In genomic region chr19:12952488-12953455, GRCh38 we compare ENCODE assay signal across 11 cellular contexts. TPM values are rescaled to one million over a fixed set of nuclear protein-coding genes. Genes with fewer than 3 reads are reported as not detected.
DNase-seq lines count a peak whose midpoint lies in the region; ATAC-seq and TF ChIP-seq lines count a peak whose summit lies in the region.
"Had no signal": no experiment of that assay in that cellular context is flagged by ENCODE, and none has a peak within 500 bp of the region (broad histone marks: within the 10 kb centered on the region; RNA-seq: fewer than 3 reads in every experiment).

No MANE protein-coding gene starts in this region.

- H3K4me3 ChIP-seq in heart right ventricle (no peak overlapping the region), thyroid gland (replicated peaks in 1 of 3) (no peak overlapping the region)
- H3K4me3 ChIP-seq: Peyer's patch had no signal

- peaks cover 9% of the 10 kb centered on the region for H3K36me3 Mint-ChIP-seq in activated naive CD4-positive, alpha-beta T cell treated with anti-CD3 and anti-CD28 coated beads, Interleukin-2, amount 50 U/mL, for 24 hours
- peaks cover 11 to 46% of the 10 kb centered on the region in 2 donors for H3K36me3 Mint-ChIP-seq in activated naive CD4-positive, alpha-beta T cell treated with anti-CD3 and anti-CD28 coated beads, Interleukin-2, amount 50 U/mL, for 72 hours
- H3K36me3 Mint-ChIP-seq in WTC11 = peaks cover 47% of the 10 kb centered on the region
- H3K36me3 Mint-ChIP-seq in immature natural killer cell = peaks cover 0 to 8% (median 7%) of the 10 kb centered on the region in 3 donors

- no peak for ATAC-seq in activated naive CD4-positive, alpha-beta T cell treated with anti-CD3 and anti-CD28 coated beads, Interleukin-2, amount 50 U/mL, for 72 hours
- ATAC-seq in WTC11 (no peak), heart right ventricle (peak in 5 of 8 donors; percentile 5 to 57 (median 24)), HG03135 (IDR thresholded peaks at IDR 0.05; ENCODE audit: unreplicated experiment) (no peak)

- peak overlapping the region in 9 of 10 donors; percentile 18 to 91 (median 61) for H3K27ac ChIP-seq in heart right ventricle
- H3K27ac ChIP-seq in thyroid gland = peak overlapping the region in 2 of 3 donors; percentile 34 to 59

- H3K9me3 Mint-ChIP-seq in activated naive CD4-positive, alpha-beta T cell treated with anti-CD3 and anti-CD28 coated beads, Interleukin-2, amount 50 U/mL, for 24 hours = no peaks in the 10 kb centered on the region
- H3K9me3 Mint-ChIP-seq in activated naive CD4-positive, alpha-beta T cell treated with anti-CD3 and anti-CD28 coated beads, Interleukin-2, amount 50 U/mL, for 72 hours = no peaks in the 10 kb centered on the region
- H3K9me3 Mint-ChIP-seq in WTC11 (no peaks in the 10 kb centered on the region), immature natural killer cell (no peaks in the 10 kb centered on the region)

- H3K36me3 ChIP-seq in heart right ventricle (peaks cover 4 to 76% (median 51%) of the 10 kb centered on the region in 9 donors), thyroid gland (peaks cover 51 to 56% of the 10 kb centered on the region in 2 donors)

- no peaks in the 10 kb centered on the region for H3K27me3 Mint-ChIP-seq in activated naive CD4-positive, alpha-beta T cell treated with anti-CD3 and anti-CD28 coated beads, Interleukin-2, amount 50 U/mL, for 24 hours
- H3K27me3 Mint-ChIP-seq in WTC11 (ENCODE audit: low read depth) = no peaks in the 10 kb centered on the region
- H3K27me3 Mint-ChIP-seq in immature natural killer cell (ENCODE audit: low read depth in 3 of 3) = peaks cover 3 to 8% (median 5%) of the 10 kb centered on the region in 3 donors

- intact Hi-C loops in heart right ventricle (cut with DNase I) (no loop called here), thyroid gland (cut with DNase I) (no loop called here)

- H3K4me3 Mint-ChIP-seq in activated naive CD4-positive, alpha-beta T cell treated with anti-CD3 and anti-CD28 coated beads, Interleukin-2, amount 50 U/mL, for 24 hours = no peak overlapping the region
- no peak overlapping the region for H3K4me3 Mint-ChIP-seq in WTC11
- H3K4me3 Mint-ChIP-seq in immature natural killer cell = no peak overlapping the region

- H3K27ac Mint-ChIP-seq in activated naive CD4-positive, alpha-beta T cell treated with anti-CD3 and anti-CD28 coated beads, Interleukin-2, amount 50 U/mL, for 24 hours = peak overlapping the region; percentile 8
- H3K27ac Mint-ChIP-seq in activated naive CD4-positive, alpha-beta T cell treated with anti-CD3 and anti-CD28 coated beads, Interleukin-2, amount 50 U/mL, for 72 hours = peak overlapping the region in 1 of 2 donors; percentile 55
- H3K27ac Mint-ChIP-seq in WTC11 (no peak overlapping the region; the same call in 1 of the 2 replicates), immature natural killer cell (no peak overlapping the region)

- WGBS in heart right ventricle, 2 donors = 27 to 33% methylated on average over 18 of the region's 18 CpGs
- WGBS in thyroid gland, 2 donors = 58 to 64% methylated on average over 18 of the region's 18 CpGs

- CTCF ChIA-PET in WTC11 (lab: Charles Lee) = interaction anchor here (0.6 to 5.4 kb wide), 2 partner anchors 12 to 271 kb away, joined by 3 to 57 read pairs; no protein-coding TSS in a partner anchor

- H3K4me1 ChIP-seq in heart right ventricle (peaks cover 19 to 70% (median 48%) of the 10 kb centered on the region in 9 donors), thyroid gland (peaks cover 9 to 27% of the 10 kb centered on the region in 2 donors)

- peaks cover 21% of the 10 kb centered on the region for H3K4me1 Mint-ChIP-seq in activated naive CD4-positive, alpha-beta T cell treated with anti-CD3 and anti-CD28 coated beads, Interleukin-2, amount 50 U/mL, for 24 hours
- H3K4me1 Mint-ChIP-seq in WTC11 (peaks cover 28% of the 10 kb centered on the region), immature natural killer cell (peaks cover 26 to 34% of the 10 kb centered on the region in 2 donors)

- POLR2A ChIA-PET in WTC11 (lab: Charles Lee) = interaction anchor here (1.7 to 1.9 kb wide), 2 partner anchors 13 to 40 kb away, joined by 4 to 6 read pairs; no protein-coding TSS in a partner anchor

- TF ChIP-seq POLR2A in thyroid gland (IDR thresholded peaks at IDR 0.05) = no peak

- H3K9me3 ChIP-seq in heart right ventricle = no peaks in the 10 kb centered on the region
- no peaks in the 10 kb centered on the region for H3K9me3 ChIP-seq in thyroid gland
- H3K9me3 ChIP-seq: Peyer's patch had no signal

- TF ChIP-seq CTCF in WTC11 (IDR thresholded peaks at IDR 0.05) = no peak
- no peak for TF ChIP-seq CTCF in heart right ventricle (IDR thresholded peaks at IDR 0.05)
- TF ChIP-seq CTCF in thyroid gland (IDR thresholded peaks at IDR 0.05) = no peak

- DNase-seq in activated naive CD4-positive, alpha-beta T cell treated with anti-CD3 and anti-CD28 coated beads, Interleukin-2, amount 50 U/mL, for 72 hours (ENCODE audit: low spot score in 2 of 2) = no peak
- DNase-seq in WTC11 (ENCODE audit: low spot score) = no peak
- DNase-seq in heart right ventricle = peak in 1 of 2 donors; percentile 35
- DNase-seq in thyroid gland = no peak
- no peak for DNase-seq in immature natural killer cell
- DNase-seq in mucosa of gallbladder (ENCODE audit: low spot score) = no peak
- DNase-seq: GDM1, kidney glomerular epithelial cell, Peyer's patch had no signal

- H3K27me3 ChIP-seq in heart right ventricle (no peaks in the 10 kb centered on the region), thyroid gland (no peaks in the 10 kb centered on the region)
- H3K27me3 ChIP-seq: Peyer's patch had no signal

TF ChIP-seq in WTC11, 78 proteins besides CTCF, POLR2A, EP300 and RAD21 (continues in another document):
- 0 out of 2 replicates have a peak, but pooled peaks have one; percentile 20 for TF ChIP-seq JUN (CRISPR knock-in tag; IDR thresholded peaks at IDR 0.05)

RNA-seq across cellular contexts. Expression of gene GADD45GIP1, which starts 4.3 kb away (rescaled TPM):
- total RNA-seq in activated naive CD4-positive, alpha-beta T cell treated with anti-CD3 and anti-CD28 coated beads, Interleukin-2, amount 50 U/mL, for 72 hours = 10 to 100 TPM in 1 of 2 donors, 1 to 10 TPM in 1; 7.7 to 26.7 TPM
- total RNA-seq in WTC11 (2021) (54.4 to 57.9 TPM (median 56.1 TPM) in 3 replicates), heart right ventricle (10 to 100 TPM; 18.4 to 33.9 (median 20.9) TPM), thyroid gland (10 to 100 TPM; 31.8 to 68.3 (median 55.2) TPM), mucosa of gallbladder (17.6 TPM)
- polyA plus RNA-seq in heart right ventricle (100 to 1,000 TPM; 120 to 237 TPM), immature natural killer cell (10 to 100 TPM; 37.4 to 69.1 (median 56.8) TPM)

RNA-seq across cellular contexts. Expression of gene RAD23A, which starts 7.1 kb away (rescaled TPM):
- 100 to 1,000 TPM; 146 to 207 TPM for total RNA-seq in activated naive CD4-positive, alpha-beta T cell treated with anti-CD3 and anti-CD28 coated beads, Interleukin-2, amount 50 U/mL, for 72 hours
- total RNA-seq in WTC11 (2021) (84.3 to 96.6 TPM (median 96.2 TPM) in 3 replicates), heart right ventricle (100 to 1,000 TPM; 138 to 201 (median 148) TPM), thyroid gland (100 to 1,000 TPM in 2 of 4 donors, 10 to 100 TPM in 2; 72.0 to 128 (median 101) TPM), mucosa of gallbladder (83.0 TPM)
- polyA plus RNA-seq in heart right ventricle (100 to 1,000 TPM; 187 to 289 TPM), immature natural killer cell (100 to 1,000 TPM in 1 of 3 donors, 10 to 100 TPM in 2; 68.9 to 121 (median 69.4) TPM)

RNA-seq across cellular contexts. Expression of gene CALR, which starts 14.4 kb away (rescaled TPM):
- 100 to 1,000 TPM; 505 to 624 TPM for total RNA-seq in activated naive CD4-positive, alpha-beta T cell treated with anti-CD3 and anti-CD28 coated beads, Interleukin-2, amount 50 U/mL, for 72 hours
- 977 to 1,088 TPM (median 978 TPM) in 3 replicates for total RNA-seq in WTC11 (2021)
- 100 to 1,000 TPM; 265 to 683 (median 348) TPM for total RNA-seq in heart right ventricle
- 100 to 1,000 TPM; 197 to 830 TPM for polyA plus RNA-seq in heart right ventricle
- 1,000 to 10,000 TPM; 1,892 to 4,270 (median 2,942) TPM for total RNA-seq in thyroid gland
- 100 to 1,000 TPM; 125 to 301 (median 238) TPM for polyA plus RNA-seq in immature natural killer cell
- 1,099 TPM for total RNA-seq in mucosa of gallbladder

RNA-seq across cellular contexts. Expression of gene DAND5, which starts 16.6 kb away (rescaled TPM):
- total RNA-seq in activated naive CD4-positive, alpha-beta T cell treated with anti-CD3 and anti-CD28 coated beads, Interleukin-2, amount 50 U/mL, for 72 hours = 1 to 10 TPM in 1 of 2 donors, under 1 TPM in 1; 0.31 to 1.3 TPM
- 0.18 to 0.23 TPM (median 0.22 TPM) in 3 replicates for total RNA-seq in WTC11 (2021)
- total RNA-seq in heart right ventricle = 10 to 100 TPM in 5 of 10 donors, 1 to 10 TPM in 5; 7.3 to 14.4 (median 10.1) TPM
- polyA plus RNA-seq in heart right ventricle = 1 to 10 TPM in 1 of 2 donors, under 1 TPM in 1; 0.71 to 4.2 TPM
- total RNA-seq in thyroid gland = under 1 TPM in 2 of 4 donors, not detected in 2; 0.40 to 0.45 TPM
- not detected for polyA plus RNA-seq in immature natural killer cell
- 0.26 TPM for total RNA-seq in mucosa of gallbladder

RNA-seq across cellular contexts. Expression of gene FARSA, which starts 19.3 kb away (rescaled TPM):
- total RNA-seq in activated naive CD4-positive, alpha-beta T cell treated with anti-CD3 and anti-CD28 coated beads, Interleukin-2, amount 50 U/mL, for 72 hours = 100 to 1,000 TPM in 1 of 2 donors, 10 to 100 TPM in 1; 89.2 to 116 TPM
- 103 to 108 TPM (median 106 TPM) in 3 replicates for total RNA-seq in WTC11 (2021)
- 10 to 100 TPM; 31.0 to 53.0 (median 38.5) TPM for total RNA-seq in heart right ventricle
- polyA plus RNA-seq in heart right ventricle = 10 to 100 TPM; 23.2 to 81.4 TPM
- total RNA-seq in thyroid gland = 10 to 100 TPM; 43.5 to 61.5 (median 53.4) TPM
- polyA plus RNA-seq in immature natural killer cell = 10 to 100 TPM; 57.2 to 82.0 (median 71.1) TPM
- 54.0 TPM for total RNA-seq in mucosa of gallbladder

Comparison
In these comparisons a context has a peak if more than half of its experiments do, and no peak if none do; other contexts are left out.
1. ATAC-seq: peak in heart right ventricle (5 of 8); none in activated naive CD4-positive, alpha-beta T cell treated with anti-CD3 and anti-CD28 coated beads, Interleukin-2, amount 50 U/mL, for 72 hours (0 of 2), WTC11 (single experiment) and HG03135 (single experiment).